10 cellular contexts compared by ENCODE assay signal in genomic region chrX:71637253-71637618, GRCh38. TPM values are rescaled to one million over a fixed set of nuclear protein-coding genes. Genes with fewer than 3 reads are reported as not detected.
DNase-seq lines count a peak whose midpoint lies in the region; ATAC-seq and TF ChIP-seq lines count a peak whose summit lies in the region.
"Had no signal": no experiment of that assay in that cellular context is flagged by ENCODE, and none has a peak within 500 bp of the region (broad histone marks: within the 10 kb centered on the region; RNA-seq: fewer than 3 reads in every experiment).

No MANE protein-coding gene starts in this region.

- H3K4me3 Mint-ChIP-seq in activated CD4-positive, alpha-beta T cell treated with anti-CD3 and anti-CD28 coated beads, Interleukin-2, amount 10 ng/mL, durations not matched to agents 24 days and 14 days = peak overlapping the region; percentile 21
- no peak overlapping the region for H3K4me3 Mint-ChIP-seq in stimulated activated effector memory CD8-positive, alpha-beta T cell treated with anti-CD3 and anti-CD28 coated beads, Interleukin-12 subunit alpha, Interleukin-12 subunit beta, amount 100 ng/mL, for 72 hours

- H3K18ac ChIP-seq in IMR-90 (ENCODE audit: low read depth, low read length) = no peak overlapping the region

- H3K79me1 ChIP-seq in IMR-90 (ENCODE audit: low read depth in 1 of 2, low read length in 2 of 2) = no peaks in the 10 kb centered on the region

- no peak overlapping the region for H2AFZ ChIP-seq in IMR-90 (replicated peaks; ENCODE audit: low read length, poor library complexity)

- peaks cover 2% of the 10 kb centered on the region for H3K36me3 Mint-ChIP-seq in activated CD4-positive, alpha-beta T cell treated with anti-CD3 and anti-CD28 coated beads, Interleukin-2, amount 10 ng/mL, durations not matched to agents 24 days and 14 days (ENCODE audit: low read depth)
- no peaks in the 10 kb centered on the region for H3K36me3 Mint-ChIP-seq in stimulated activated effector memory CD8-positive, alpha-beta T cell treated with anti-CD3 and anti-CD28 coated beads, Interleukin-12 subunit alpha, Interleukin-12 subunit beta, amount 100 ng/mL, for 72 hours

- no peak for DNase-seq in activated CD4-positive, alpha-beta T cell treated with anti-CD3 and anti-CD28 coated beads, Interleukin-2, amount 10 ng/mL, durations not matched to agents 24 days and 14 days
- DNase-seq in activated CD4-positive, alpha-beta T cell treated with anti-CD3 and anti-CD28 coated beads, Interleukin-2, amount 50 U/mL, for 1 hour = no peak
- DNase-seq in IMR-90 = peak; percentile 35
- no peak for DNase-seq in stimulated activated effector memory CD8-positive, alpha-beta T cell treated with anti-CD3 and anti-CD28 coated beads, Interleukin-12 subunit alpha, Interleukin-12 subunit beta, amount 100 ng/mL, for 72 hours (ENCODE audit: low spot score in 2 of 2)
- DNase-seq in RWPE1 (ENCODE audit: low spot score) = no peak
- DNase-seq in BE2C = no peak
- DNase-seq in glomerular visceral epithelial cell (ENCODE audit: extremely low spot score) = no peak
- DNase-seq: left cardiac atrium; stimulated activated CD8-positive, alpha-beta memory T cell treated with anti-CD3 and anti-CD28 coated beads, Interleukin-4, amount 100 ng/mL, for 48 hours had no signal

- intact Hi-C loops in activated CD4-positive, alpha-beta T cell treated with anti-CD3 and anti-CD28 coated beads, Interleukin-2, amount 10 ng/mL, durations not matched to agents 24 days and 14 days (cut with micrococcal nuclease) = no loop called here
- intact Hi-C loops in IMR-90 (cut with micrococcal nuclease) = no loop called here

- H3K9ac ChIP-seq in IMR-90 (ENCODE audit: low read depth, low read length) = no peak overlapping the region

- no peak overlapping the region for H2BK20ac ChIP-seq in IMR-90 (ENCODE audit: low read depth, low read length)

- H3K9me3 Mint-ChIP-seq in activated CD4-positive, alpha-beta T cell treated with anti-CD3 and anti-CD28 coated beads, Interleukin-2, amount 10 ng/mL, durations not matched to agents 24 days and 14 days = no peaks in the 10 kb centered on the region
- H3K9me3 Mint-ChIP-seq in stimulated activated effector memory CD8-positive, alpha-beta T cell treated with anti-CD3 and anti-CD28 coated beads, Interleukin-12 subunit alpha, Interleukin-12 subunit beta, amount 100 ng/mL, for 72 hours = no peaks in the 10 kb centered on the region

- no peaks in the 10 kb centered on the region for H3K27me3 Mint-ChIP-seq in activated CD4-positive, alpha-beta T cell treated with anti-CD3 and anti-CD28 coated beads, Interleukin-2, amount 10 ng/mL, durations not matched to agents 24 days and 14 days

- no TSS peak for BruUV-seq in IMR-90 (replicated peaks; lab: Mats Ljungman, UMichigan)

- H3K4me1 ChIP-seq in IMR-90 (ENCODE audit: control insufficient read depth, insufficient read depth, low read length) (no peaks in the 10 kb centered on the region), BE2C (no peaks in the 10 kb centered on the region)

- H3K4me2 ChIP-seq in IMR-90 (ENCODE audit: low read depth, low read length) = no peak overlapping the region

- no peak overlapping the region for H2BK15ac ChIP-seq in IMR-90 (ENCODE audit: low read depth, low read length)

- H3K4me3 ChIP-seq in IMR-90 (ENCODE audit: insufficient read depth, low read depth, low read length) = no peak overlapping the region
- no peak overlapping the region for H3K4me3 ChIP-seq in BE2C (ENCODE audit: low read depth, low read length)

- H3K9me1 ChIP-seq in IMR-90 (ENCODE audit: insufficient read depth, low read length) = no peaks in the 10 kb centered on the region

- in situ Hi-C loops in IMR-90 (cut with MboI; ENCODE audit: low sequenced_read_pairs) = loop anchor here (25.0 kb wide), 1 partner anchor 875 kb away; no protein-coding TSS in a partner anchor

- no peak for TF ChIP-seq POLR2A in IMR-90 (IDR thresholded peaks at IDR 0.05; ENCODE audit: low read depth, low read length)

- H3K27me3 ChIP-seq in IMR-90 (ENCODE audit: control insufficient read depth, insufficient read depth, low read length) (peaks cover 1% of the 10 kb centered on the region; the same call in 1 of the 2 replicates), BE2C (no peaks in the 10 kb centered on the region)

- 66% methylated on average over 2 of the region's 3 CpGs; no CpG with 5 or more reads in 1 of the 2 experiments for WGBS in IMR-90 (ENCODE audit: extremely low coverage in 2 of 2, insufficient read length in 1 of 2), 2 experiments

- no peaks in the 10 kb centered on the region for H3K36me3 ChIP-seq in IMR-90 (ENCODE audit: control insufficient read depth, insufficient read depth, low read length)
- H3K36me3 ChIP-seq in BE2C = no peaks in the 10 kb centered on the region

- H4K91ac ChIP-seq in IMR-90 (ENCODE audit: insufficient read depth, low read depth, low read length) = no peak overlapping the region

- H4K8ac ChIP-seq in IMR-90 (ENCODE audit: low read depth in 2 of 2, low read length in 2 of 2) = no peak overlapping the region

- no peak overlapping the region for H3K23ac ChIP-seq in IMR-90 (ENCODE audit: low read depth, low read length)

- peaks cover 18% of the 10 kb centered on the region for H3K4me1 Mint-ChIP-seq in activated CD4-positive, alpha-beta T cell treated with anti-CD3 and anti-CD28 coated beads, Interleukin-2, amount 10 ng/mL, durations not matched to agents 24 days and 14 days
- peaks cover 6% of the 10 kb centered on the region for H3K4me1 Mint-ChIP-seq in stimulated activated effector memory CD8-positive, alpha-beta T cell treated with anti-CD3 and anti-CD28 coated beads, Interleukin-12 subunit alpha, Interleukin-12 subunit beta, amount 100 ng/mL, for 72 hours

- TF ChIP-seq CTCF in IMR-90 (conservative IDR thresholded peaks at IDR 0.05; ENCODE audit: low read depth, low read length) (no peak), RWPE1 (conservative IDR thresholded peaks at IDR 0.05; ENCODE audit: low read depth) (no peak), BE2C (IDR thresholded peaks at IDR 0.05; ENCODE audit: low read depth, low read length) (no peak)

- POLR2A ChIA-PET in IMR-90 (lab: Charles Lee; ENCODE audit: unreplicated experiment) (no interaction called here), RWPE1 (lab: Yijun Ruan, JAX; ENCODE audit: low non-redundant PET) (no interaction called here)

- H2AK9ac ChIP-seq in IMR-90 (replicated peaks; ENCODE audit: low read depth, low read length, poor library complexity) = no peak overlapping the region

- no peaks in the 10 kb centered on the region for H4K20me1 ChIP-seq in IMR-90 (ENCODE audit: insufficient read depth, low read length)

- H2BK120ac ChIP-seq in IMR-90 (ENCODE audit: low read depth, low read length) = no peak overlapping the region

- H3K9me3 ChIP-seq in IMR-90 (ENCODE audit: control insufficient read depth, insufficient read depth, low read length) = no peaks in the 10 kb centered on the region
- H3K9me3 ChIP-seq in BE2C = no peaks in the 10 kb centered on the region

- no peak for ATAC-seq in IMR-90 (ENCODE audit: low read depth)
- ATAC-seq in stimulated activated effector memory CD8-positive, alpha-beta T cell treated with anti-CD3 and anti-CD28 coated beads, Interleukin-12 subunit alpha, Interleukin-12 subunit beta, amount 100 ng/mL, for 72 hours = peak; percentile 76

- dilution Hi-C loops in IMR-90 (cut with HindIII; ENCODE audit: low sequenced_read_pairs, unreplicated experiment) = no loop called here

- H2AK5ac ChIP-seq in IMR-90 (ENCODE audit: low read depth, low read length) = no peak overlapping the region

- no peak overlapping the region for H2BK5ac ChIP-seq in IMR-90 (ENCODE audit: low read depth, low read length, poor library complexity, severe bottlenecking)

- no peak overlapping the region for H4K5ac ChIP-seq in IMR-90 (ENCODE audit: low read depth, low read length)

- CTCF ChIA-PET in IMR-90 (lab: Yijun Ruan, JAX) = no interaction called here
- CTCF ChIA-PET in RWPE1 (lab: Yijun Ruan, JAX) = no interaction called here

- no peak overlapping the region for H3K27ac ChIP-seq in IMR-90 (ENCODE audit: insufficient read depth, low read length)
- H3K27ac ChIP-seq in cingulate gyrus (ENCODE audit: low read depth, low read length) = peak overlapping the region; percentile 67
- no peak overlapping the region for H3K27ac ChIP-seq in RWPE1

- peak overlapping the region; percentile 79 for H3K27ac Mint-ChIP-seq in activated CD4-positive, alpha-beta T cell treated with anti-CD3 and anti-CD28 coated beads, Interleukin-2, amount 10 ng/mL, durations not matched to agents 24 days and 14 days
- H3K27ac Mint-ChIP-seq in stimulated activated effector memory CD8-positive, alpha-beta T cell treated with anti-CD3 and anti-CD28 coated beads, Interleukin-12 subunit alpha, Interleukin-12 subunit beta, amount 100 ng/mL, for 72 hours = no peak overlapping the region

- H3K4ac ChIP-seq in IMR-90 (ENCODE audit: low read depth, low read length) = no peak overlapping the region

- H3K14ac ChIP-seq in IMR-90 (replicated peaks; ENCODE audit: low read depth, low read length) = no peak overlapping the region

- no peak overlapping the region for H3K56ac ChIP-seq in IMR-90 (ENCODE audit: extremely low read depth, insufficient read depth, low read length)

- TF ChIP-seq RAD21 in IMR-90 (IDR thresholded peaks at IDR 0.05; ENCODE audit: low read length) = no peak

TF ChIP-seq in IMR-90, 13 proteins besides CTCF, POLR2A, EP300 and RAD21 (continues in another document):
- TF ChIP-seq MXI1 (IDR thresholded peaks at IDR 0.05; ENCODE audit: borderline replicate concordance, low read depth, low read length) (0 out of 2 replicates have a peak, but pooled peaks have one; percentile 15), BHLHE40 (IDR thresholded peaks at IDR 0.05; ENCODE audit: low read depth, low read length) (no peak), CEBPB (IDR thresholded peaks at IDR 0.05; ENCODE audit: low read depth, low read length) (no peak)

RNA-seq across cellular contexts. Expression of gene CXCR3, which starts 18.9 kb away (rescaled TPM):
- total RNA-seq in activated CD4-positive, alpha-beta T cell treated with anti-CD3 and anti-CD28 coated beads, Interleukin-2, amount 10 ng/mL, durations not matched to agents 24 days and 14 days = 34.5 and 35.2 TPM in 2 replicates
- total RNA-seq in IMR-90 (2012; rRNA removed) = not detected in 2 replicates
- not detected in 2 replicates for polyA plus RNA-seq in IMR-90 (2012; rRNA removed)
- polyA plus RNA-seq in IMR-90 (2012; cell fraction: cytosol; rRNA removed) = not detected in 2 replicates
- 0.03 TPM in 1 of 2 replicates, not detected in the other for polyA plus RNA-seq in IMR-90 (2012; cell fraction: nucleus; rRNA removed; ENCODE audit: low replicate concordance)
- polyA plus RNA-seq in BE2C (2012; ENCODE audit: insufficient read depth, insufficient read length, low read depth) = not detected

RNA-seq across cellular contexts. Expression of gene GCNA, which starts 59.0 kb away (rescaled TPM):
- 3.3 and 4.5 TPM in 2 replicates for total RNA-seq in activated CD4-positive, alpha-beta T cell treated with anti-CD3 and anti-CD28 coated beads, Interleukin-2, amount 10 ng/mL, durations not matched to agents 24 days and 14 days
- 0.83 and 0.90 TPM in 2 replicates for total RNA-seq in IMR-90 (2012; rRNA removed)
- polyA plus RNA-seq in IMR-90 (2012; rRNA removed) = 0.75 and 1.3 TPM in 2 replicates
- 0.25 and 0.29 TPM in 2 replicates for polyA plus RNA-seq in IMR-90 (2012; cell fraction: cytosol; rRNA removed)
- polyA plus RNA-seq in IMR-90 (2012; cell fraction: nucleus; rRNA removed; ENCODE audit: low replicate concordance) = 2.3 and 9.8 TPM in 2 replicates
- 1.7 TPM for polyA plus RNA-seq in BE2C (2012; ENCODE audit: insufficient read depth, insufficient read length, low read depth)

Comparison
In these comparisons a context has a peak if more than half of its experiments do, and no peak if none do; other contexts are left out.
1. RNA of gene CXCR3, which starts 18.9 kb away (total RNA-seq): 34.5 to 35.2 TPM in activated CD4-positive, alpha-beta T cell treated with anti-CD3 and anti-CD28 coated beads, Interleukin-2, amount 10 ng/mL, durations not matched to agents 24 days and 14 days; not detected in IMR-90; every median in the first group is over 10 times any median in the second.